1 cellular context compared by ENCODE assay signal in genomic region chr7:94701555-94701973, GRCh38.
A peak's percentile ranks its signal among the peaks of the same experiment; 100 is the strongest.
TF ChIP-seq lines count a peak whose summit lies in the region.

No MANE protein-coding gene starts in this region.

TF ChIP-seq in HepG2, 621 proteins besides CTCF, POLR2A, EP300 and RAD21 (continued from another document and continues in another):
- no peak for TF ChIP-seq ZNF407 (CRISPR knock-in tag; IDR thresholded peaks at IDR 0.05; ENCODE audit: not compliant biosample characterization)
- no peak for TF ChIP-seq ZC3H13 (CRISPR knock-in tag; IDR thresholded peaks at IDR 0.05)
- TF ChIP-seq RXRA (CRISPR knock-in tag; IDR thresholded peaks at IDR 0.05), result no peak
- TF ChIP-seq ZNF761 (CRISPR knock-in tag; conservative IDR thresholded peaks at IDR 0.05), result 0 out of 2 replicates have a peak, but pooled peaks have one; percentile 42
- no peak for TF ChIP-seq GLMP (CRISPR knock-in tag; IDR thresholded peaks at IDR 0.05; ENCODE audit: borderline replicate concordance)
- TF ChIP-seq ZNF790 (CRISPR knock-in tag; IDR thresholded peaks at IDR 0.05; ENCODE audit: borderline replicate concordance), result no peak
- TF ChIP-seq NFRKB (IDR thresholded peaks at IDR 0.05), result no peak
- TF ChIP-seq PHF5A (CRISPR knock-in tag; IDR thresholded peaks at IDR 0.05; ENCODE audit: low read depth, unreplicated experiment), result no peak
- TF ChIP-seq SUZ12 (IDR thresholded peaks at IDR 0.05; ENCODE audit: low read depth, low read length), result no peak
- no peak for TF ChIP-seq ZNF616 (CRISPR knock-in tag; IDR thresholded peaks at IDR 0.05; ENCODE audit: low read depth)
- TF ChIP-seq HDAC1 (CRISPR knock-in tag; IDR thresholded peaks at IDR 0.05), result 0 out of 2 replicates have a peak, but pooled peaks have one; percentile 34
- no peak; the same call in 1 of the 2 replicates for TF ChIP-seq FOXA1 (IDR thresholded peaks at IDR 0.05)
- peak; percentile 74 for TF ChIP-seq FOXA1 (CRISPR knock-in tag; IDR thresholded peaks at IDR 0.05)
- peak; percentile 67 for TF ChIP-seq TCF7 (IDR thresholded peaks at IDR 0.05; ENCODE audit: low read depth)
- TF ChIP-seq PAX8 (CRISPR knock-in tag; IDR thresholded peaks at IDR 0.05; ENCODE audit: borderline replicate concordance), result no peak
- no peak for TF ChIP-seq ZNF44 (CRISPR knock-in tag; IDR thresholded peaks at IDR 0.05)
- TF ChIP-seq ZNF746 (CRISPR knock-in tag; IDR thresholded peaks at IDR 0.05), result no peak
- TF ChIP-seq TEAD3 (CRISPR knock-in tag; optimal IDR thresholded peaks at IDR 0.05; ENCODE audit: borderline replicate concordance), result peak; percentile 91
- TF ChIP-seq KAT2B (IDR thresholded peaks at IDR 0.05; ENCODE audit: borderline replicate concordance, low read depth, low read length), result no peak
- no peak for TF ChIP-seq KLF11 (CRISPR knock-in tag; IDR thresholded peaks at IDR 0.05)
- no peak for TF ChIP-seq ZNF101 (CRISPR knock-in tag; IDR thresholded peaks at IDR 0.05; ENCODE audit: borderline replicate concordance, low read depth)
- no peak for TF ChIP-seq ZZZ3 (CRISPR knock-in tag; IDR thresholded peaks at IDR 0.05; ENCODE audit: borderline replicate concordance)
- TF ChIP-seq RARA (CRISPR knock-in tag; IDR thresholded peaks at IDR 0.05), result peak; percentile 91
- no peak for TF ChIP-seq MTF2 (CRISPR knock-in tag; IDR thresholded peaks at IDR 0.05; ENCODE audit: borderline replicate concordance)
- TF ChIP-seq CREB3 (CRISPR knock-in tag; IDR thresholded peaks at IDR 0.05), result no peak
- peak; percentile 76; the same call in 1 of the 2 replicates for TF ChIP-seq SALL1 (CRISPR knock-in tag; IDR thresholded peaks at IDR 0.05)
- no peak for TF ChIP-seq IKZF4 (CRISPR knock-in tag; IDR thresholded peaks at IDR 0.05; ENCODE audit: borderline replicate concordance, low read depth, not compliant biosample characterization)
- peak; percentile 65; the same call in 1 of the 2 replicates for TF ChIP-seq KDM6A (CRISPR knock-in tag; IDR thresholded peaks at IDR 0.05; ENCODE audit: low read depth)
- TF ChIP-seq ZNF329 (CRISPR knock-in tag; IDR thresholded peaks at IDR 0.05; ENCODE audit: low read depth), result no peak
- TF ChIP-seq ZSCAN25 (CRISPR knock-in tag; IDR thresholded peaks at IDR 0.05), result no peak
- no peak for TF ChIP-seq ZNF382 (CRISPR knock-in tag; IDR thresholded peaks at IDR 0.05; ENCODE audit: borderline replicate concordance)
- no peak for TF ChIP-seq ZEB1 (IDR thresholded peaks at IDR 0.05; ENCODE audit: insufficient replicate concordance, low read depth)
- TF ChIP-seq ZUFSP (CRISPR knock-in tag; IDR thresholded peaks at IDR 0.05; ENCODE audit: borderline replicate concordance), result no peak
- TF ChIP-seq ZNF580 (CRISPR knock-in tag; IDR thresholded peaks at IDR 0.05; ENCODE audit: borderline replicate concordance, low read depth), result no peak
- TF ChIP-seq DMTF1 (CRISPR knock-in tag; IDR thresholded peaks at IDR 0.05), result no peak
- no peak for TF ChIP-seq ATF7 (IDR thresholded peaks at IDR 0.05)
- no peak; the same call in 1 of the 2 replicates for TF ChIP-seq ATF7 (CRISPR knock-in tag; IDR thresholded peaks at IDR 0.05)
- 0 out of 2 replicates have a peak, but pooled peaks have one; percentile 18 for TF ChIP-seq CEBPB (IDR thresholded peaks at IDR 0.05; ENCODE audit: borderline replicate concordance, low read depth, low read length)
- no peak for TF ChIP-seq RAD51 (IDR thresholded peaks at IDR 0.05; ENCODE audit: borderline replicate concordance)
- no peak for TF ChIP-seq ZMAT3 (CRISPR knock-in tag; conservative IDR thresholded peaks at IDR 0.05)
- TF ChIP-seq ZNF687 (CRISPR knock-in tag; IDR thresholded peaks at IDR 0.05), result no peak
- TF ChIP-seq SCMH1 (CRISPR knock-in tag; IDR thresholded peaks at IDR 0.05; ENCODE audit: borderline replicate concordance), result no peak
- TF ChIP-seq PHF20 (CRISPR knock-in tag; IDR thresholded peaks at IDR 0.05), result no peak
- peak; percentile 97 for TF ChIP-seq ZBTB37 (CRISPR knock-in tag; IDR thresholded peaks at IDR 0.05)
